ENCODE assay signal across 8 cellular contexts in genomic region chr3:111858641-111859040, GRCh38. TPM values are rescaled to one million over a fixed set of nuclear protein-coding genes. Genes with fewer than 3 reads are reported as not detected.
A peak's percentile ranks its signal among the peaks of the same experiment; 100 is the strongest.
DNase-seq lines count a peak whose midpoint lies in the region; TF ChIP-seq lines count a peak whose summit lies in the region.

No MANE protein-coding gene starts in this region.

- TF ChIP-seq CTCF in ascending aorta (IDR thresholded peaks at IDR 0.05) (no peak), stomach (IDR thresholded peaks at IDR 0.05) (no peak)

- no peak for TF ChIP-seq POLR2A in stomach (IDR thresholded peaks at IDR 0.05)

- DNase-seq in NCI-H748 (lab: John Stamatoyannopoulos, UW; ENCODE audit: unreplicated experiment) (peak; percentile 24), NCI-H748 treated with DMSO at 0.1 percent for 48 hours (lab: John Stamatoyannopoulos, UW) (no peak), ascending aorta (ENCODE audit: low spot score in 2 of 2) (no peak), kidney tubule cell (ENCODE audit: low spot score) (peak; percentile 27), stomach (no peak), hepatic stellate cell (ENCODE audit: low spot score) (no peak), NCI-H1694 (lab: John Stamatoyannopoulos, UW) (no peak)
- DNase-seq in stimulated activated CD4-positive, alpha-beta T cell treated with anti-CD3 and anti-CD28 coated beads, Interleukin-4, amount 100 ng/mL, for 1 hour: no peak

- no peaks in the 10 kb centered on the region for H3K36me3 ChIP-seq in ascending aorta
- no peaks in the 10 kb centered on the region for H3K36me3 ChIP-seq in stomach

- H3K4me3 ChIP-seq in ascending aorta: peak overlapping the region; percentile 89 to 93
- H3K4me3 ChIP-seq in stomach: peak overlapping the region; percentile 57 to 85 (median 80)

- H3K27me3 ChIP-seq in ascending aorta: no peaks in the 10 kb centered on the region
- H3K27me3 ChIP-seq in stomach: no peaks in the 10 kb centered on the region

- H3K27ac ChIP-seq in ascending aorta (peak overlapping the region; percentile 97), stomach (peak overlapping the region in 4 of 5 donors; percentile 83 to 97 (median 92))

- H3K4me1 ChIP-seq in ascending aorta (peaks cover 3 to 14% of the 10 kb centered on the region in 2 donors), stomach (peaks cover 0 to 59% (median 37%) of the 10 kb centered on the region in 4 donors)

- TF ChIP-seq EP300 in stomach (IDR thresholded peaks at IDR 0.05): no peak

- intact Hi-C loops in ascending aorta (cut with DNase I) (loop anchor here (2.0 kb wide), 1 partner anchor 96 kb away; no protein-coding TSS in a partner anchor), stomach (cut with DNase I; ENCODE audit: low total_unique reads) (loop anchor here (10.0 kb wide), 2 partner anchors 106 to 134 kb away; no protein-coding TSS in a partner anchor)

- H3K9me3 ChIP-seq in ascending aorta (no peaks in the 10 kb centered on the region), stomach (no peaks in the 10 kb centered on the region)

- WGBS in stomach, 5 donors: 44 to 76% (median 58%) methylated on average over 10 of the region's 10 CpGs

RNA-seq across cellular contexts. Expression of gene PHLDB2, which starts 0.4 kb away (rescaled TPM):
- total RNA-seq in ascending aorta (58.6 TPM), stomach (100 to 1,000 TPM in 2 of 5 donors, 10 to 100 TPM in 3; 13.0 to 149 (median 83.3) TPM)
- polyA plus RNA-seq in stomach: 10 to 100 TPM; 10.6 to 17.3 (median 13.3) TPM

Comparison
In these comparisons a context has a peak if more than half of its experiments do, and no peak if none do; other contexts are left out.
1. DNase-seq: peak in NCI-H748 (single experiment) and kidney tubule cell (single experiment); none in NCI-H748 treated with DMSO at 0.1 percent for 48 hours (single experiment), ascending aorta (0 of 2), stomach (single experiment), stimulated activated CD4-positive, alpha-beta T cell treated with anti-CD3 and anti-CD28 coated beads, Interleukin-4, amount 100 ng/mL, for 1 hour (single experiment), hepatic stellate cell (single experiment) and NCI-H1694 (single experiment).